1 cellular context compared by ENCODE assay signal in genomic region chr17:76528528-76529223, GRCh38.
TF ChIP-seq lines count a peak whose summit lies in the region.

No MANE protein-coding gene starts in this region.

TF ChIP-seq in K562, 482 proteins besides CTCF, POLR2A, EP300 and RAD21 (continued from another document):
- TF ChIP-seq ZNF212 (CRISPR knock-in tag; IDR thresholded peaks at IDR 0.05) (no peak), SP1 (CRISPR knock-in tag; IDR thresholded peaks at IDR 0.05) (no peak), MBD1 (CRISPR knock-in tag; IDR thresholded peaks at IDR 0.05) (no peak), ZNF347 (CRISPR knock-in tag; IDR thresholded peaks at IDR 0.05; ENCODE audit: low read depth) (no peak), ATF6 (CRISPR knock-in tag; IDR thresholded peaks at IDR 0.05) (no peak), XRCC5 (IDR thresholded peaks at IDR 0.05; ENCODE audit: low read depth, low read length) (no peak), ETV5 (CRISPR knock-in tag; IDR thresholded peaks at IDR 0.05; ENCODE audit: low read depth) (no peak; the same call in 1 of the 2 replicates), ZFX (CRISPR knock-in tag; IDR thresholded peaks at IDR 0.05) (no peak; the same call in 1 of the 2 replicates), USF2 (CRISPR knock-in tag; IDR thresholded peaks at IDR 0.05) (no peak), ZNF316 (IDR thresholded peaks at IDR 0.05) (no peak), MECOM (CRISPR knock-in tag; IDR thresholded peaks at IDR 0.05) (0 out of 2 replicates have a peak, but pooled peaks have one; percentile 25), VEZF1 (CRISPR knock-in tag; IDR thresholded peaks at IDR 0.05) (peak; percentile 85), CBX3 (IDR thresholded peaks at IDR 0.05; ENCODE audit: borderline replicate concordance in 1 of 2, low read length in 2 of 2) (no peak), KDM1A (IDR thresholded peaks at IDR 0.05) (no peak; a peak in 1 of 4 replicates), PHF21A (IDR thresholded peaks at IDR 0.05; ENCODE audit: borderline replicate concordance, low read depth) (no peak), KLF6 (CRISPR knock-in tag; IDR thresholded peaks at IDR 0.05; ENCODE audit: borderline replicate concordance) (no peak), FIP1L1 (IDR thresholded peaks at IDR 0.05; ENCODE audit: low read depth, low read length, poor library complexity, severe bottlenecking) (no peak), HDAC6 (IDR thresholded peaks at IDR 0.05; ENCODE audit: low read depth, low read length) (no peak), XRCC3 (IDR thresholded peaks at IDR 0.05) (no peak), ZNF766 (CRISPR knock-in tag; conservative IDR thresholded peaks at IDR 0.05) (no peak), E2F1 (CRISPR knock-in tag; IDR thresholded peaks at IDR 0.05) (no peak), STAG1 (CRISPR knock-in tag; IDR thresholded peaks at IDR 0.05; ENCODE audit: borderline replicate concordance) (no peak), PYGO2 (tag; IDR thresholded peaks at IDR 0.05) (no peak), TSHZ1 (CRISPR knock-in tag; IDR thresholded peaks at IDR 0.05) (no peak), RB1 (IDR thresholded peaks at IDR 0.05; ENCODE audit: low read depth) (no peak), ZNF280B (CRISPR knock-in tag; IDR thresholded peaks at IDR 0.05) (no peak), LARP7 (IDR thresholded peaks at IDR 0.05) (no peak)
TF ChIP-seq in K562: peak in this region for 37.
